35 cellular contexts compared by ENCODE assay signal in genomic region chr22:47797546-47797945, GRCh38.
"Had no signal": no experiment of that assay in that cellular context is flagged by ENCODE, and none has a peak within 500 bp of the region (broad histone marks: within the 10 kb centered on the region; RNA-seq: fewer than 3 reads in every experiment).

No MANE protein-coding gene starts in this region.

- H3K4me1 ChIP-seq: adrenal gland, ascending aorta, breast epithelium, colonic mucosa, esophagus squamous epithelium had no signal

- H3K36me3 ChIP-seq: adrenal gland, ascending aorta, breast epithelium, cardiac muscle cell, colonic mucosa, esophagus squamous epithelium, WERI-Rb-1 had no signal

- ATAC-seq: activated CD4-positive, CD25-positive, alpha-beta regulatory T cell treated with anti-CD3 and anti-CD28 coated beads, Interleukin-2, amount 50 U/mL, for 24 hours; activated CD8-positive, alpha-beta T cell treated with anti-CD3 and anti-CD28 coated beads for 36 hours; activated naive CD8-positive, alpha-beta T cell treated with anti-CD3 and anti-CD28 coated beads, Interleukin-2, amount 50 U/mL, for 24 hours; effector memory CD8-positive, alpha-beta T cell; T-helper 17 cell had no signal

- H3K36me3 Mint-ChIP-seq: activated naive CD4-positive, alpha-beta T cell treated with anti-CD3 and anti-CD28 coated beads, Interleukin-2, amount 50 U/mL, for 24 hours; activated naive CD8-positive, alpha-beta T cell treated with anti-CD3 and anti-CD28 coated beads for 36 hours; brain had no signal

- H3K27ac Mint-ChIP-seq: activated B cell treated with CpG ODN at 0.5 μM for 24 hours; activated CD8-positive, alpha-beta T cell treated with anti-CD3 and anti-CD28 coated beads for 36 hours; activated naive CD4-positive, alpha-beta T cell treated with anti-CD3 and anti-CD28 coated beads for 36 hours; activated naive CD4-positive, alpha-beta T cell treated with anti-CD3 and anti-CD28 coated beads, Interleukin-2, amount 50 U/mL, for 24 hours; activated naive CD8-positive, alpha-beta T cell treated with anti-CD3 and anti-CD28 coated beads for 36 hours; activated naive CD8-positive, alpha-beta T cell treated with anti-CD3 and anti-CD28 coated beads, Interleukin-2, amount 50 U/mL, for 24 hours; activated T-helper 1 cell treated with anti-CD3 and anti-CD28 coated beads, Interleukin-12 subunit alpha, Interleukin-12 subunit beta, Interleukin-2, Interleukin-4 antibody, amounts not matched to agents 30 ng/mL and 10 ng/mL and 1 ng/mL, durations not matched to agents 14 hours and 24 hours and 36 hours; activated T-helper 2 cell treated with anti-CD3 and anti-CD28 coated beads, Interferon-gamma antibody, Interleukin-2, Interleukin-4, amounts not matched to agents 10 μg/mL and 5 μg/mL and 100 μg/mL, durations not matched to agents 14 hours and 24 hours and 36 hours; dendritic cell treated with granulocyte-macrophage colony-stimulating factor and Interleukin-4, amounts not matched to agents 40 ng/mL and 50 ng/mL, for 4 days; effector memory CD8-positive, alpha-beta T cell; T-helper 17 cell; T-helper 2 cell treated with Interferon-gamma antibody and Interleukin-4, amounts not matched to agents 5 μg/mL and 100 μg/mL, for 36 hours had no signal

- H3K4me3 Mint-ChIP-seq: activated B cell treated with CpG ODN at 0.5 μM for 24 hours; activated CD8-positive, alpha-beta T cell treated with anti-CD3 and anti-CD28 coated beads for 36 hours; activated naive CD4-positive, alpha-beta T cell treated with anti-CD3 and anti-CD28 coated beads for 36 hours; activated naive CD4-positive, alpha-beta T cell treated with anti-CD3 and anti-CD28 coated beads, Interleukin-2, amount 50 U/mL, for 24 hours; activated naive CD8-positive, alpha-beta T cell treated with anti-CD3 and anti-CD28 coated beads for 36 hours; activated naive CD8-positive, alpha-beta T cell treated with anti-CD3 and anti-CD28 coated beads, Interleukin-2, amount 50 U/mL, for 24 hours; activated T-helper 1 cell treated with anti-CD3 and anti-CD28 coated beads, Interleukin-12 subunit alpha, Interleukin-12 subunit beta, Interleukin-2, Interleukin-4 antibody, amounts not matched to agents 30 ng/mL and 10 ng/mL and 1 ng/mL, durations not matched to agents 14 hours and 24 hours and 36 hours; brain; dendritic cell treated with granulocyte-macrophage colony-stimulating factor and Interleukin-4, amounts not matched to agents 40 ng/mL and 50 ng/mL, for 4 days; effector memory CD8-positive, alpha-beta T cell; T-helper 17 cell; T-helper 2 cell treated with Interferon-gamma antibody and Interleukin-4, amounts not matched to agents 5 μg/mL and 100 μg/mL, for 36 hours had no signal

- DNase-seq: activated B cell treated with CpG ODN at 0.5 μM for 24 hours; activated CD4-positive, alpha-beta T cell treated with anti-CD3 and anti-CD28 coated beads for 48 hours; activated CD4-positive, alpha-beta T cell treated with anti-CD3 and anti-CD28 coated beads, Interleukin-2, amount 50 U/mL, for 1 hour; activated CD4-positive, alpha-beta T cell treated with anti-CD3 and anti-CD28 coated beads, Interleukin-2, amount 50 U/mL, for 48 hours; activated CD8-positive, alpha-beta T cell treated with anti-CD3 and anti-CD28 coated beads for 36 hours; activated effector memory CD4-positive, alpha-beta T cell treated with anti-CD3 and anti-CD28 coated beads, Interleukin-2, amount 50 U/mL, for 16 hours; activated naive CD4-positive, alpha-beta T cell treated with anti-CD3 and anti-CD28 coated beads for 36 hours; activated naive CD8-positive, alpha-beta T cell treated with anti-CD3 and anti-CD28 coated beads for 36 hours; activated naive CD8-positive, alpha-beta T cell treated with anti-CD3 and anti-CD28 coated beads, Interleukin-2, amount 50 U/mL, for 24 hours; activated T-cell treated with anti-CD3 and anti-CD28 coated beads, Interleukin-2, amount 50 U/mL, for 1 hour; activated T-cell treated with anti-CD3 and anti-CD28 coated beads, Interleukin-2, amount 50 U/mL, for 48 hours; amygdala; central memory CD4-positive, alpha-beta T cell; cerebellar nuclear complex; colonic mucosa; dorsolateral prefrontal cortex; effector CD4-positive, alpha-beta T cell; effector memory CD8-positive, alpha-beta T cell; esophagus squamous epithelium; T-helper 1 cell; T-helper 17 cell; T1000; WERI-Rb-1 had no signal

- H3K9me3 Mint-ChIP-seq: activated CD8-positive, alpha-beta T cell treated with anti-CD3 and anti-CD28 coated beads for 36 hours; activated naive CD4-positive, alpha-beta T cell treated with anti-CD3 and anti-CD28 coated beads for 36 hours; activated naive CD4-positive, alpha-beta T cell treated with anti-CD3 and anti-CD28 coated beads, Interleukin-2, amount 50 U/mL, for 24 hours; activated naive CD8-positive, alpha-beta T cell treated with anti-CD3 and anti-CD28 coated beads for 36 hours; activated naive CD8-positive, alpha-beta T cell treated with anti-CD3 and anti-CD28 coated beads, Interleukin-2, amount 50 U/mL, for 24 hours; activated T-helper 1 cell treated with anti-CD3 and anti-CD28 coated beads, Interleukin-12 subunit alpha, Interleukin-12 subunit beta, Interleukin-2, Interleukin-4 antibody, amounts not matched to agents 30 ng/mL and 10 ng/mL and 1 ng/mL, durations not matched to agents 14 hours and 24 hours and 36 hours; activated T-helper 2 cell treated with anti-CD3 and anti-CD28 coated beads, Interferon-gamma antibody, Interleukin-2, Interleukin-4, amounts not matched to agents 10 μg/mL and 5 μg/mL and 100 μg/mL, durations not matched to agents 14 hours and 24 hours and 36 hours; dendritic cell treated with granulocyte-macrophage colony-stimulating factor and Interleukin-4, amounts not matched to agents 40 ng/mL and 50 ng/mL, for 4 days; effector memory CD8-positive, alpha-beta T cell; T-helper 2 cell treated with Interferon-gamma antibody and Interleukin-4, amounts not matched to agents 5 μg/mL and 100 μg/mL, for 36 hours had no signal

- H3K4me1 Mint-ChIP-seq: activated B cell treated with CpG ODN at 0.5 μM for 24 hours; activated naive CD4-positive, alpha-beta T cell treated with anti-CD3 and anti-CD28 coated beads, Interleukin-2, amount 50 U/mL, for 24 hours; activated naive CD8-positive, alpha-beta T cell treated with anti-CD3 and anti-CD28 coated beads for 36 hours; activated naive CD8-positive, alpha-beta T cell treated with anti-CD3 and anti-CD28 coated beads, Interleukin-2, amount 50 U/mL, for 24 hours; T-helper 17 cell had no signal

- H3K9me3 ChIP-seq: adrenal gland, ascending aorta, breast epithelium, colonic mucosa, esophagus squamous epithelium had no signal

- H3K4me3 ChIP-seq: adrenal gland, ascending aorta, breast epithelium, cardiac muscle cell, colonic mucosa, dorsolateral prefrontal cortex, esophagus squamous epithelium had no signal

- H3K27me3 ChIP-seq: adrenal gland, ascending aorta, cardiac muscle cell, colonic mucosa had no signal

- H3K27ac ChIP-seq: adrenal gland, ascending aorta, breast epithelium, cardiac muscle cell, colonic mucosa, dorsolateral prefrontal cortex, epithelial cell of prostate, esophagus squamous epithelium, WERI-Rb-1 had no signal
